In the genomic region with DNA sequence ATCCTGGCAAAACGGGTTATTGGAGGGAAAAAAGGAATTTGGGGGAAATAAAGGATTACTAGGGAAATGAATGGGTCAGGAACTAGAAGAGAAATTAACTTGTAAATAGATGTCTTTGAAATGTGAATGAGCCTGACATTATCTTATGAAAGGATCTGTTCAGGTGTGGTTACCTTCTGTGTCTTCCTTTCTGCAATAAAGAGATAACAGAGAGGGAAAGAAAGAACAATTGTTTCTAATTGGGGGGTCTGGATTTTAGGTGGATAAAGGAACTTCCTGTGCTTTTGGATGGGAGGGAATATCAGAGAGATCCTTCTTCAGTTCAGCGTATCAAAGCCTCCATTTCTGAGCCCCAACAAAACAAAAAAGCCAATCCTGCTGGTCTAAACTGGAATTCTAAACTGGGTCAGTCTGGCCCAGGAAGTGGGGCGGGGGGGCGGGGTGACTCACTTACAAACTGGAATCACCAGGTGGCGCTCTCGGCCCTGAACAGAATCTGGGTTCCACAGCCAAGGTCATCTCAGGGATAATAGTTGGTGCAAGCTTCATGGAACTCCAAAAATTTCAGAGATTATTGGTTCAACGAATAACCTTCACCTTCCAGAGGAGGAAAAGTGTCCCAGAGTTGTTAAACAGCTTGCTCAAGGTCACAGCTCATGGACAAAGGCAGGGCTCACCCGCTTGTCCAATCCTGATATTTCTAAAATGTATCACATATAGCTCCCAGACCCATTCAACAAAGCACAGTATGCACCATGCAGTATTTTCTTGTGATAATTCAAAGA, we compare ENCODE assay signal across 1 cellular context.
TF ChIP-seq lines count a peak whose summit lies in the region.

No MANE protein-coding gene starts in this region.

TF ChIP-seq in HepG2, 621 proteins besides CTCF, POLR2A, EP300 and RAD21 (continued from another document and continues in another):
- TF ChIP-seq, protein P1, sequence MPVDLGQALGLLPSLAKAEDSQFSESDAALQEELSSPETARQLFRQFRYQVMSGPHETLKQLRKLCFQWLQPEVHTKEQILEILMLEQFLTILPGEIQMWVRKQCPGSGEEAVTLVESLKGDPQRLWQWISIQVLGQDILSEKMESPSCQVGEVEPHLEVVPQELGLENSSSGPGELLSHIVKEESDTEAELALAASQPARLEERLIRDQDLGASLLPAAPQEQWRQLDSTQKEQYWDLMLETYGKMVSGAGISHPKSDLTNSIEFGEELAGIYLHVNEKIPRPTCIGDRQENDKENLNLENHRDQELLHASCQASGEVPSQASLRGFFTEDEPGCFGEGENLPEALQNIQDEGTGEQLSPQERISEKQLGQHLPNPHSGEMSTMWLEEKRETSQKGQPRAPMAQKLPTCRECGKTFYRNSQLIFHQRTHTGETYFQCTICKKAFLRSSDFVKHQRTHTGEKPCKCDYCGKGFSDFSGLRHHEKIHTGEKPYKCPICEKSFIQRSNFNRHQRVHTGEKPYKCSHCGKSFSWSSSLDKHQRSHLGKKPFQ (CRISPR knock-in tag; IDR thresholded peaks at IDR 0.05; ENCODE audit: insufficient replicate concordance), result no peak
- TF ChIP-seq TCF7L2 (IDR thresholded peaks at IDR 0.05; ENCODE audit: low read depth, low read length), result no peak
- no peak for TF ChIP-seq ZIK1 (CRISPR knock-in tag; IDR thresholded peaks at IDR 0.05; ENCODE audit: borderline replicate concordance, low read depth)
- TF ChIP-seq ZNF782 (CRISPR knock-in tag; IDR thresholded peaks at IDR 0.05; ENCODE audit: borderline replicate concordance), result no peak
- no peak for TF ChIP-seq RARG (CRISPR knock-in tag; IDR thresholded peaks at IDR 0.05; ENCODE audit: low read depth)
- TF ChIP-seq ZNF629 (CRISPR knock-in tag; conservative IDR thresholded peaks at IDR 0.05), result no peak
- peak; percentile 42; the same call in 1 of the 2 replicates for TF ChIP-seq CREM (IDR thresholded peaks at IDR 0.05)
- no peak for TF ChIP-seq CREM (CRISPR knock-in tag; IDR thresholded peaks at IDR 0.05)
- TF ChIP-seq, protein P2, sequence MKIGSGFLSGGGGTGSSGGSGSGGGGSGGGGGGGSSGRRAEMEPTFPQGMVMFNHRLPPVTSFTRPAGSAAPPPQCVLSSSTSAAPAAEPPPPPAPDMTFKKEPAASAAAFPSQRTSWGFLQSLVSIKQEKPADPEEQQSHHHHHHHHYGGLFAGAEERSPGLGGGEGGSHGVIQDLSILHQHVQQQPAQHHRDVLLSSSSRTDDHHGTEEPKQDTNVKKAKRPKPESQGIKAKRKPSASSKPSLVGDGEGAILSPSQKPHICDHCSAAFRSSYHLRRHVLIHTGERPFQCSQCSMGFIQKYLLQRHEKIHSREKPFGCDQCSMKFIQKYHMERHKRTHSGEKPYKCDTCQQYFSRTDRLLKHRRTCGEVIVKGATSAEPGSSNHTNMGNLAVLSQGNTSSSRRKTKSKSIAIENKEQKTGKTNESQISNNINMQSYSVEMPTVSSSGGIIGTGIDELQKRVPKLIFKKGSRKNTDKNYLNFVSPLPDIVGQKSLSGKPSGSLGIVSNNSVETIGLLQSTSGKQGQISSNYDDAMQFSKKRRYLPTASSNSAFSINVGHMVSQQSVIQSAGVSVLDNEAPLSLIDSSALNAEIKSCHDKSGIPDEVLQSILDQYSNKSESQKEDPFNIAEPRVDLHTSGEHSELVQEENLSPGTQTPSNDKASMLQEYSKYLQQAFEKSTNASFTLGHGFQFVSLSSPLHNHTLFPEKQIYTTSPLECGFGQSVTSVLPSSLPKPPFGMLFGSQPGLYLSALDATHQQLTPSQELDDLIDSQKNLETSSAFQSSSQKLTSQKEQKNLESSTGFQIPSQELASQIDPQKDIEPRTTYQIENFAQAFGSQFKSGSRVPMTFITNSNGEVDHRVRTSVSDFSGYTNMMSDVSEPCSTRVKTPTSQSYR (CRISPR knock-in tag; IDR thresholded peaks at IDR 0.05; ENCODE audit: borderline replicate concordance), result no peak; the same call in 1 of the 2 replicates
- no peak for TF ChIP-seq MYNN (CRISPR knock-in tag; IDR thresholded peaks at IDR 0.05; ENCODE audit: low read depth)
- TF ChIP-seq, protein P3, sequence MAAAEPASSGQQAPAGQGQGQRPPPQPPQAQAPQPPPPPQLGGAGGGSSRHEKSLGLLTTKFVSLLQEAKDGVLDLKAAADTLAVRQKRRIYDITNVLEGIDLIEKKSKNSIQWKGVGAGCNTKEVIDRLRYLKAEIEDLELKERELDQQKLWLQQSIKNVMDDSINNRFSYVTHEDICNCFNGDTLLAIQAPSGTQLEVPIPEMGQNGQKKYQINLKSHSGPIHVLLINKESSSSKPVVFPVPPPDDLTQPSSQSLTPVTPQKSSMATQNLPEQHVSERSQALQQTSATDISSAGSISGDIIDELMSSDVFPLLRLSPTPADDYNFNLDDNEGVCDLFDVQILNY (CRISPR knock-in tag; conservative IDR thresholded peaks at IDR 0.05), result no peak
- TF ChIP-seq, protein P4, sequence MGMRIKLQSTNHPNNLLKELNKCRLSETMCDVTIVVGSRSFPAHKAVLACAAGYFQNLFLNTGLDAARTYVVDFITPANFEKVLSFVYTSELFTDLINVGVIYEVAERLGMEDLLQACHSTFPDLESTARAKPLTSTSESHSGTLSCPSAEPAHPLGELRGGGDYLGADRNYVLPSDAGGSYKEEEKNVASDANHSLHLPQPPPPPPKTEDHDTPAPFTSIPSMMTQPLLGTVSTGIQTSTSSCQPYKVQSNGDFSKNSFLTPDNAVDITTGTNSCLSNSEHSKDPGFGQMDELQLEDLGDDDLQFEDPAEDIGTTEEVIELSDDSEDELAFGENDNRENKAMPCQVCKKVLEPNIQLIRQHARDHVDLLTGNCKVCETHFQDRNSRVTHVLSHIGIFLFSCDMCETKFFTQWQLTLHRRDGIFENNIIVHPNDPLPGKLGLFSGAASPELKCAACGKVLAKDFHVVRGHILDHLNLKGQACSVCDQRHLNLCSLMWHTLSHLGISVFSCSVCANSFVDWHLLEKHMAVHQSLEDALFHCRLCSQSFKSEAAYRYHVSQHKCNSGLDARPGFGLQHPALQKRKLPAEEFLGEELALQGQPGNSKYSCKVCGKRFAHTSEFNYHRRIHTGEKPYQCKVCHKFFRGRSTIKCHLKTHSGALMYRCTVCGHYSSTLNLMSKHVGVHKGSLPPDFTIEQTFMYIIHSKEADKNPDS (CRISPR knock-in tag; IDR thresholded peaks at IDR 0.05), result no peak
- TF ChIP-seq, protein P5, sequence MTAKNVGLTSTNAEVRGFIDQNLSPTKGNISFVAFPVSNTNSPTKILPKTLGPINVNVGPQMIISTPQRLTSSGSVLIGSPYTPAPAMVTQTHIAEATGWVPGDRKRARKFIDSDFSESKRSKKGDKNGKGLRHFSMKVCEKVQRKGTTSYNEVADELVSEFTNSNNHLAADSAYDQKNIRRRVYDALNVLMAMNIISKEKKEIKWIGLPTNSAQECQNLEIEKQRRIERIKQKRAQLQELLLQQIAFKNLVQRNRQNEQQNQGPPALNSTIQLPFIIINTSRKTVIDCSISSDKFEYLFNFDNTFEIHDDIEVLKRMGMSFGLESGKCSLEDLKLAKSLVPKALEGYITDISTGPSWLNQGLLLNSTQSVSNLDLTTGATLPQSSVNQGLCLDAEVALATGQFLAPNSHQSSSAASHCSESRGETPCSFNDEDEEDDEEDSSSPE (CRISPR knock-in tag; IDR thresholded peaks at IDR 0.05), result no peak
- no peak for TF ChIP-seq ZNF816 (CRISPR knock-in tag; IDR thresholded peaks at IDR 0.05; ENCODE audit: borderline replicate concordance)
- TF ChIP-seq, protein P6, sequence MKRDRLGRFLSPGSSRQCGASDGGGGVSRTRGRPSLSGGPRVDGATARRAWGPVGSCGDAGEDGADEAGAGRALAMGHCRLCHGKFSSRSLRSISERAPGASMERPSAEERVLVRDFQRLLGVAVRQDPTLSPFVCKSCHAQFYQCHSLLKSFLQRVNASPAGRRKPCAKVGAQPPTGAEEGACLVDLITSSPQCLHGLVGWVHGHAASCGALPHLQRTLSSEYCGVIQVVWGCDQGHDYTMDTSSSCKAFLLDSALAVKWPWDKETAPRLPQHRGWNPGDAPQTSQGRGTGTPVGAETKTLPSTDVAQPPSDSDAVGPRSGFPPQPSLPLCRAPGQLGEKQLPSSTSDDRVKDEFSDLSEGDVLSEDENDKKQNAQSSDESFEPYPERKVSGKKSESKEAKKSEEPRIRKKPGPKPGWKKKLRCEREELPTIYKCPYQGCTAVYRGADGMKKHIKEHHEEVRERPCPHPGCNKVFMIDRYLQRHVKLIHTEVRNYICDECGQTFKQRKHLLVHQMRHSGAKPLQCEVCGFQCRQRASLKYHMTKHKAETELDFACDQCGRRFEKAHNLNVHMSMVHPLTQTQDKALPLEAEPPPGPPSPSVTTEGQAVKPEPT (CRISPR knock-in tag; IDR thresholded peaks at IDR 0.05; ENCODE audit: low read depth), result no peak
- no peak for TF ChIP-seq EED (CRISPR knock-in tag; IDR thresholded peaks at IDR 0.05)
- no peak for TF ChIP-seq RFX5 (IDR thresholded peaks at IDR 0.05; ENCODE audit: low read depth, low read length)
- TF ChIP-seq ZNF790 (CRISPR knock-in tag; IDR thresholded peaks at IDR 0.05; ENCODE audit: borderline replicate concordance), result no peak
- peak; percentile 79 for TF ChIP-seq FOSL2 (CRISPR knock-in tag; IDR thresholded peaks at IDR 0.05)
- no peak for TF ChIP-seq NR1H2 (CRISPR knock-in tag; IDR thresholded peaks at IDR 0.05; ENCODE audit: borderline replicate concordance, low read depth)
- TF ChIP-seq ZMYM4 (CRISPR knock-in tag; IDR thresholded peaks at IDR 0.05), result peak; percentile 48; the same call in 1 of the 2 replicates
- TF ChIP-seq, protein P7, sequence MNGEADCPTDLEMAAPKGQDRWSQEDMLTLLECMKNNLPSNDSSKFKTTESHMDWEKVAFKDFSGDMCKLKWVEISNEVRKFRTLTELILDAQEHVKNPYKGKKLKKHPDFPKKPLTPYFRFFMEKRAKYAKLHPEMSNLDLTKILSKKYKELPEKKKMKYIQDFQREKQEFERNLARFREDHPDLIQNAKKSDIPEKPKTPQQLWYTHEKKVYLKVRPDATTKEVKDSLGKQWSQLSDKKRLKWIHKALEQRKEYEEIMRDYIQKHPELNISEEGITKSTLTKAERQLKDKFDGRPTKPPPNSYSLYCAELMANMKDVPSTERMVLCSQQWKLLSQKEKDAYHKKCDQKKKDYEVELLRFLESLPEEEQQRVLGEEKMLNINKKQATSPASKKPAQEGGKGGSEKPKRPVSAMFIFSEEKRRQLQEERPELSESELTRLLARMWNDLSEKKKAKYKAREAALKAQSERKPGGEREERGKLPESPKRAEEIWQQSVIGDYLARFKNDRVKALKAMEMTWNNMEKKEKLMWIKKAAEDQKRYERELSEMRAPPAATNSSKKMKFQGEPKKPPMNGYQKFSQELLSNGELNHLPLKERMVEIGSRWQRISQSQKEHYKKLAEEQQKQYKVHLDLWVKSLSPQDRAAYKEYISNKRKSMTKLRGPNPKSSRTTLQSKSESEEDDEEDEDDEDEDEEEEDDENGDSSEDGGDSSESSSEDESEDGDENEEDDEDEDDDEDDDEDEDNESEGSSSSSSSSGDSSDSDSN (CRISPR knock-in tag; IDR thresholded peaks at IDR 0.05), result no peak
- no peak for TF ChIP-seq RBM39 (IDR thresholded peaks at IDR 0.05; ENCODE audit: low read depth, low read length, poor library complexity, severe bottlenecking)
- TF ChIP-seq, protein P8, sequence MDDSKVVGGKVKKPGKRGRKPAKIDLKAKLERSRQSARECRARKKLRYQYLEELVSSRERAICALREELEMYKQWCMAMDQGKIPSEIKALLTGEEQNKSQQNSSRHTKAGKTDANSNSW (CRISPR knock-in tag; IDR thresholded peaks at IDR 0.05; ENCODE audit: borderline replicate concordance), result no peak
- peak; percentile 83 for TF ChIP-seq RARA (CRISPR knock-in tag; IDR thresholded peaks at IDR 0.05)
- TF ChIP-seq ZNF232 (CRISPR knock-in tag; IDR thresholded peaks at IDR 0.05; ENCODE audit: borderline replicate concordance), result no peak
- TF ChIP-seq HNF4G (IDR thresholded peaks at IDR 0.05; ENCODE audit: borderline replicate concordance, low read depth, low read length), result no peak
- TF ChIP-seq HNF4G (CRISPR knock-in tag; IDR thresholded peaks at IDR 0.05; ENCODE audit: borderline replicate concordance, low read depth), result no peak
- peak; percentile 78 for TF ChIP-seq NCOA2 (CRISPR knock-in tag; IDR thresholded peaks at IDR 0.05)
- TF ChIP-seq ZFYVE20 (CRISPR knock-in tag; IDR thresholded peaks at IDR 0.05; ENCODE audit: borderline replicate concordance, low read depth), result no peak
- TF ChIP-seq ARNT (IDR thresholded peaks at IDR 0.05), result no peak
- peak; percentile 84 for TF ChIP-seq SKI (IDR thresholded peaks at IDR 0.05; ENCODE audit: partially characterized antibody)
- TF ChIP-seq RCOR2 (CRISPR knock-in tag; IDR thresholded peaks at IDR 0.05), result 0 out of 2 replicates have a peak, but pooled peaks have one; percentile 31
- TF ChIP-seq ISX (CRISPR knock-in tag; conservative IDR thresholded peaks at IDR 0.05), result no peak
- no peak for TF ChIP-seq ZKSCAN1 (IDR thresholded peaks at IDR 0.05; ENCODE audit: low read length)
- no peak for TF ChIP-seq MZF1 (CRISPR knock-in tag; IDR thresholded peaks at IDR 0.05; ENCODE audit: borderline replicate concordance)
- TF ChIP-seq ZFX (CRISPR knock-in tag; IDR thresholded peaks at IDR 0.05; ENCODE audit: low read depth), result no peak
- no peak for TF ChIP-seq NFATC3 (CRISPR knock-in tag; IDR thresholded peaks at IDR 0.05)
- TF ChIP-seq TEAD2 (CRISPR knock-in tag; IDR thresholded peaks at IDR 0.05), result no peak
- TF ChIP-seq, protein P9, sequence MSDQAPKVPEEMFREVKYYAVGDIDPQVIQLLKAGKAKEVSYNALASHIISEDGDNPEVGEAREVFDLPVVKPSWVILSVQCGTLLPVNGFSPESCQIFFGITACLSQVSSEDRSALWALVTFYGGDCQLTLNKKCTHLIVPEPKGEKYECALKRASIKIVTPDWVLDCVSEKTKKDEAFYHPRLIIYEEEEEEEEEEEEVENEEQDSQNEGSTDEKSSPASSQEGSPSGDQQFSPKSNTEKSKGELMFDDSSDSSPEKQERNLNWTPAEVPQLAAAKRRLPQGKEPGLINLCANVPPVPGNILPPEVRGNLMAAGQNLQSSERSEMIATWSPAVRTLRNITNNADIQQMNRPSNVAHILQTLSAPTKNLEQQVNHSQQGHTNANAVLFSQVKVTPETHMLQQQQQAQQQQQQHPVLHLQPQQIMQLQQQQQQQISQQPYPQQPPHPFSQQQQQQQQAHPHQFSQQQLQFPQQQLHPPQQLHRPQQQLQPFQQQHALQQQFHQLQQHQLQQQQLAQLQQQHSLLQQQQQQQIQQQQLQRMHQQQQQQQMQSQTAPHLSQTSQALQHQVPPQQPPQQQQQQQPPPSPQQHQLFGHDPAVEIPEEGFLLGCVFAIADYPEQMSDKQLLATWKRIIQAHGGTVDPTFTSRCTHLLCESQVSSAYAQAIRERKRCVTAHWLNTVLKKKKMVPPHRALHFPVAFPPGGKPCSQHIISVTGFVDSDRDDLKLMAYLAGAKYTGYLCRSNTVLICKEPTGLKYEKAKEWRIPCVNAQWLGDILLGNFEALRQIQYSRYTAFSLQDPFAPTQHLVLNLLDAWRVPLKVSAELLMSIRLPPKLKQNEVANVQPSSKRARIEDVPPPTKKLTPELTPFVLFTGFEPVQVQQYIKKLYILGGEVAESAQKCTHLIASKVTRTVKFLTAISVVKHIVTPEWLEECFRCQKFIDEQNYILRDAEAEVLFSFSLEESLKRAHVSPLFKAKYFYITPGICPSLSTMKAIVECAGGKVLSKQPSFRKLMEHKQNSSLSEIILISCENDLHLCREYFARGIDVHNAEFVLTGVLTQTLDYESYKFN (CRISPR knock-in tag; conservative IDR thresholded peaks at IDR 0.05), result peak; percentile 78
- TF ChIP-seq KLF16 (CRISPR knock-in tag; IDR thresholded peaks at IDR 0.05), result no peak
